Comparison of ENCODE assay signal across 9 cellular contexts in the genomic region with DNA sequence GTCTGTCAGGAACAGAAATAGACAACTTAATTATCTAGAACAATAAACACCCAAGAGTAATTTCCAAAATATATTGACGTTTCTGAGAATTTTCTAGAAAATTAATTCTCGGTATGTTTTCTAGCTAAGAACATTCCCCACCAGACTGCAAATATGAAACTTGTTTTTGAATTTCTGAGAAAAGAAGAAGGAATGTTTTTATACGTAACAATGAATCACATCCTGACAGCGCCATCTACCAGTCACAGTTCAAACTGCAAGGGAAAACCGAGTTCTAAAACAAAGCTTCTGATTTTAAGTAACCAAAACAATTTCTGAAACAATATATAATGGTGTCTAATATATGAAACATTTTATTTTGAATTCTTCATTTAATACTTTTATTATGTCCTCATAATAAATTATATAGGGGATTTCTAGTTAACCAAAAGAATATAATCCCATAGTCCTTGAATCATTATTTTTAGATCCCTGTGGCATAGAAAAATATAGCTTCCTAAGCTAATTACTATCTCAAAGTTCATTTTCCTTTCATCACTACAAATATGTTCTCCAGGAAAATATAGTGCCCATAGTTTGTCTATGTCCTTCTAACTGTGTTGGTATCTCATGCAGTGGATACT. TPM values are rescaled to one million over a fixed set of nuclear protein-coding genes. Genes with fewer than 3 reads are reported as not detected.
DNase-seq lines count a peak whose midpoint lies in the region; ATAC-seq, FAIRE-seq and TF ChIP-seq lines count a peak whose summit lies in the region.
"Had no signal": no experiment of that assay in that cellular context is flagged by ENCODE, and none has a peak within 500 bp of the region (broad histone marks: within the 10 kb centered on the region; RNA-seq: fewer than 3 reads in every experiment).

No MANE protein-coding gene starts in this region.

- no peak overlapping the region for H3K27ac Mint-ChIP-seq in effector memory CD8-positive, alpha-beta T cell

- peak; percentile 97 for FAIRE-seq in frontal cortex (lab: Jason Lieb, UNC)

- H3K27ac ChIP-seq in spleen, result no peak overlapping the region
- H3K27ac ChIP-seq: BLaER1 treated with 17β-estradiol and CSF1 and Interleukin-3, amounts not matched to agents 10 nM and 100 nM had no signal

- TF ChIP-seq CTCF in LNCAP (IDR thresholded peaks at IDR 0.05) (peak; percentile 88), spleen (IDR thresholded peaks at IDR 0.05 in 8 of 11, conservative IDR thresholded peaks at IDR 0.05 in 3 of 11) (peak in 9 of 11 experiments; percentile 10 to 68 (median 53))

- no peaks in the 10 kb centered on the region for H3K4me1 Mint-ChIP-seq in effector memory CD8-positive, alpha-beta T cell (ENCODE audit: low read depth in 2 of 2)

- no peaks in the 10 kb centered on the region for H3K9me3 ChIP-seq in spleen
- H3K9me3 ChIP-seq: BLaER1 treated with 17β-estradiol and CSF1 and Interleukin-3, amounts not matched to agents 10 nM and 100 nM had no signal

- ATAC-seq in GM19035 (IDR thresholded peaks at IDR 0.05; ENCODE audit: unreplicated experiment), result no peak
- ATAC-seq in effector memory CD8-positive, alpha-beta T cell (replicated peaks), result no peak

- no peak overlapping the region for H3K4me3 ChIP-seq in spleen
- H3K4me3 ChIP-seq: BLaER1 treated with 17β-estradiol and CSF1 and Interleukin-3, amounts not matched to agents 10 nM and 100 nM had no signal

- no peaks in the 10 kb centered on the region for H3K36me3 Mint-ChIP-seq in effector memory CD8-positive, alpha-beta T cell (ENCODE audit: insufficient read depth)

- H3K27me3 ChIP-seq in spleen (replicated peaks in 1 of 7), result no peaks in the 10 kb centered on the region
- H3K27me3 ChIP-seq: BLaER1 treated with 17β-estradiol and CSF1 and Interleukin-3, amounts not matched to agents 10 nM and 100 nM had no signal

- no peaks in the 10 kb centered on the region for H3K4me1 ChIP-seq in spleen

- WGBS in spleen, 5 donors, result 53 to 69% (median 61%) methylated on average over 5 of the region's 5 CpGs

- TF ChIP-seq POLR2A in spleen (IDR thresholded peaks at IDR 0.05), result no peak

- no peaks in the 10 kb centered on the region for H3K27me3 Mint-ChIP-seq in effector memory CD8-positive, alpha-beta T cell

- H3K36me3 ChIP-seq in spleen, result no peaks in the 10 kb centered on the region
- H3K36me3 ChIP-seq: BLaER1 treated with 17β-estradiol and CSF1 and Interleukin-3, amounts not matched to agents 10 nM and 100 nM had no signal

- DNase-seq in NCI-H1417 (lab: John Stamatoyannopoulos, UW) (peak; percentile 6 to 67 (median 51)), NCI-H1417 treated with DMSO at 0.1 percent for 48 hours (lab: John Stamatoyannopoulos, UW) (no peak), SKM-1 treated with dmso at 0.1 percent for 144 hours (lab: John Stamatoyannopoulos, UW; ENCODE audit: unreplicated experiment) (peak; percentile 6), frontal cortex (ENCODE audit: low spot score in 2 of 2) (no peak), spleen (no peak)
- no peak for DNase-seq in effector memory CD8-positive, alpha-beta T cell

- intact Hi-C loops in spleen (cut with DNase I; ENCODE audit: low total_unique reads), result no loop called here

- peaks cover 0 to 3% of the 10 kb centered on the region in 2 donors for H3K9me3 Mint-ChIP-seq in effector memory CD8-positive, alpha-beta T cell

- no peak overlapping the region for H3K4me3 Mint-ChIP-seq in effector memory CD8-positive, alpha-beta T cell

RNA-seq across cellular contexts. Expression of a gene that starts 34.5 kb away (rescaled TPM):
- total RNA-seq in frontal cortex (not detected), spleen (1 to 10 TPM in 1 of 7 donors, under 1 TPM in 5, not detected in 1; 0.60 to 1.0 (median 0.69) TPM)
- 1 to 10 TPM in 1 of 3 donors, under 1 TPM in 2; 0.24 to 1.2 (median 0.50) TPM for polyA plus RNA-seq in spleen

Comparison
In these comparisons a context has a peak if more than half of its experiments do, and no peak if none do; other contexts are left out.
1. DNase-seq: peak in NCI-H1417 (3 of 3) and SKM-1 treated with dmso at 0.1 percent for 144 hours (single experiment); none in NCI-H1417 treated with DMSO at 0.1 percent for 48 hours (single experiment), frontal cortex (0 of 2), spleen (single experiment) and effector memory CD8-positive, alpha-beta T cell (0 of 3).